ENCODE assay signal across 9 cellular contexts in genomic region chr7:150976529-150977381, GRCh38. TPM values are rescaled to one million over a fixed set of nuclear protein-coding genes. Genes with fewer than 3 reads are reported as not detected.
DNase-seq lines count a peak whose midpoint lies in the region; ATAC-seq and TF ChIP-seq lines count a peak whose summit lies in the region.
"Had no signal": no experiment of that assay in that cellular context is flagged by ENCODE, and none has a peak within 500 bp of the region (broad histone marks: within the 10 kb centered on the region; RNA-seq: fewer than 3 reads in every experiment).

No MANE protein-coding gene starts in this region.

- H3K4me3 Mint-ChIP-seq in Calu3 (ENCODE audit: low read depth, unreplicated experiment): peak overlapping the region; percentile 61
- peak overlapping the region; percentile 90 to 98 (median 94) for H3K4me3 Mint-ChIP-seq in brain
- peak overlapping the region; percentile 77 for H3K4me3 Mint-ChIP-seq in natural killer cell treated with Interleukin-12 subunit alpha and Interleukin-12 subunit beta and Interleukin-15 and Interleukin-18, amount 100 ng/mL, for 72 hours

- intact Hi-C loops in Calu3 (cut with micrococcal nuclease; ENCODE audit: unreplicated experiment): no loop called here

- no peaks in the 10 kb centered on the region for H4K20me1 ChIP-seq in KMS-11 (ENCODE audit: insufficient read depth)

- TF ChIP-seq CTCF in Calu3 (IDR thresholded peaks at IDR 0.05; ENCODE audit: unreplicated experiment): no peak
- TF ChIP-seq CTCF in KMS-11 (conservative IDR thresholded peaks at IDR 0.05; ENCODE audit: low read depth, low read length): no peak
- TF ChIP-seq CTCF in brain (conservative IDR thresholded peaks at IDR 0.05): no peak

- DNase-seq in Calu3 (no peak), LoVo (ENCODE audit: low spot score) (no peak)
- DNase-seq in natural killer cell treated with Interleukin-12 subunit alpha and Interleukin-12 subunit beta and Interleukin-15 and Interleukin-18, amount 100 ng/mL, for 72 hours (ENCODE audit: low spot score): no peak
- DNase-seq in stimulated activated CD4-positive, alpha-beta T cell treated with anti-CD3 and anti-CD28 coated beads, Interleukin-4, amount 100 ng/mL, for 4 hours: no peak
- DNase-seq in NK-92 treated with Interleukin-12 subunit alpha and Interleukin-12 subunit beta, amount 100 ng/mL, for 24 hours (lab: John Stamatoyannopoulos, UW): no peak

- H3K4me1 ChIP-seq in KMS-11 (ENCODE audit: low read depth, poor library complexity, severe bottlenecking): peaks cover 37% of the 10 kb centered on the region

- H3K9me3 Mint-ChIP-seq in Calu3 (ENCODE audit: low read depth, unreplicated experiment) (no peaks in the 10 kb centered on the region), brain (peaks cover 0 to 6% (median 0%) of the 10 kb centered on the region in 5 experiments)
- no peaks in the 10 kb centered on the region for H3K9me3 Mint-ChIP-seq in natural killer cell treated with Interleukin-12 subunit alpha and Interleukin-12 subunit beta and Interleukin-15 and Interleukin-18, amount 100 ng/mL, for 72 hours

- H3K27me3 ChIP-seq in KMS-11 (ENCODE audit: insufficient read depth, low read depth): peaks cover 25% of the 10 kb centered on the region

- no peak for ATAC-seq in natural killer cell treated with Interleukin-12 subunit alpha and Interleukin-12 subunit beta and Interleukin-15 and Interleukin-18, amount 100 ng/mL, for 72 hours
- no peak for ATAC-seq in GM19467 (IDR thresholded peaks at IDR 0.05; ENCODE audit: unreplicated experiment)

- no peak overlapping the region for H3K4me3 ChIP-seq in KMS-11 (IDR thresholded peaks at IDR 0.05; ENCODE audit: insufficient read depth, low read depth, low read length)

- H3K27ac Mint-ChIP-seq in Calu3 (ENCODE audit: unreplicated experiment) (no peak overlapping the region), brain (peak overlapping the region; percentile 81 to 99 (median 93))
- H3K27ac Mint-ChIP-seq in natural killer cell treated with Interleukin-12 subunit alpha and Interleukin-12 subunit beta and Interleukin-15 and Interleukin-18, amount 100 ng/mL, for 72 hours: peak overlapping the region in 1 of 2 donors; percentile 55

- H2AFZ ChIP-seq in KMS-11 (ENCODE audit: low read depth): no peak overlapping the region; the same call in 1 of the 2 replicates

- no peak overlapping the region for H3K27ac ChIP-seq in KMS-11

- no peaks in the 10 kb centered on the region for H3K79me2 ChIP-seq in KMS-11 (ENCODE audit: insufficient read depth, low read depth)

- no peak overlapping the region for H3K9ac ChIP-seq in KMS-11

- no peaks in the 10 kb centered on the region for H3K36me3 ChIP-seq in KMS-11 (ENCODE audit: insufficient read depth)

- H3K4me2 ChIP-seq in KMS-11: peak overlapping the region; percentile 95; the same call in 1 of the 2 replicates

- H3K27me3 Mint-ChIP-seq in Calu3 (ENCODE audit: unreplicated experiment): peaks cover 76% of the 10 kb centered on the region
- peaks cover 12% of the 10 kb centered on the region for H3K27me3 Mint-ChIP-seq in brain
- peaks cover 30 to 33% of the 10 kb centered on the region in 2 donors for H3K27me3 Mint-ChIP-seq in natural killer cell treated with Interleukin-12 subunit alpha and Interleukin-12 subunit beta and Interleukin-15 and Interleukin-18, amount 100 ng/mL, for 72 hours

- no TSS peak for BruUV-seq in Calu3 (replicated peaks; lab: Mats Ljungman, UMichigan)

- H3K36me3 Mint-ChIP-seq in Calu3 (ENCODE audit: insufficient read depth, unreplicated experiment) (peaks cover 10% of the 10 kb centered on the region), brain (no peaks in the 10 kb centered on the region)
- peaks cover 4% of the 10 kb centered on the region for H3K36me3 Mint-ChIP-seq in natural killer cell treated with Interleukin-12 subunit alpha and Interleukin-12 subunit beta and Interleukin-15 and Interleukin-18, amount 100 ng/mL, for 72 hours

- peaks cover 8% of the 10 kb centered on the region for H3K4me1 Mint-ChIP-seq in Calu3 (ENCODE audit: low read depth, unreplicated experiment)
- peaks cover 88% of the 10 kb centered on the region for H3K4me1 Mint-ChIP-seq in brain
- peaks cover 16 to 20% of the 10 kb centered on the region in 2 donors for H3K4me1 Mint-ChIP-seq in natural killer cell treated with Interleukin-12 subunit alpha and Interleukin-12 subunit beta and Interleukin-15 and Interleukin-18, amount 100 ng/mL, for 72 hours (ENCODE audit: low read depth in 2 of 2)

- CTCF ChIA-PET in Calu3 (lab: Charles Lee): interaction anchor here (0.6 kb wide), 1 partner anchor 10 kb away, joined by 4 read pairs; no protein-coding TSS in a partner anchor

RNA-seq across cellular contexts. Expression of gene KCNH2, which starts 1.4 kb away (rescaled TPM):
- 0.45 and 0.66 TPM in 2 replicates for total RNA-seq in Calu3 (2022)
- 49.2 TPM for polyA plus RNA-seq in brain (ENCODE audit: insufficient read depth, low read depth, low replicate concordance)
- total RNA-seq in natural killer cell treated with Interleukin-12 subunit alpha and Interleukin-12 subunit beta and Interleukin-15 and Interleukin-18, amount 100 ng/mL, for 72 hours: under 1 TPM in 1 of 2 donors, not detected in 1; 0.22 TPM
- total RNA-seq: dermis microvascular lymphatic vessel endothelial cell had no signal

RNA-seq across cellular contexts. Expression of gene NOS3, which starts 14.1 kb away (rescaled TPM):
- total RNA-seq in Calu3 (2022): 0.71 and 1.1 TPM in 2 replicates
- 4.2 TPM for polyA plus RNA-seq in brain (ENCODE audit: insufficient read depth, low read depth, low replicate concordance)
- total RNA-seq in natural killer cell treated with Interleukin-12 subunit alpha and Interleukin-12 subunit beta and Interleukin-15 and Interleukin-18, amount 100 ng/mL, for 72 hours: 1 to 10 TPM; 1.2 to 8.0 TPM

RNA-seq across cellular contexts. Expression of gene ATG9B, which starts 47.5 kb away (rescaled TPM):
- total RNA-seq in Calu3 (2022): 7.9 and 17.7 TPM in 2 replicates
- 0.24 TPM for polyA plus RNA-seq in brain (ENCODE audit: insufficient read depth, low read depth, low replicate concordance)
- 1 to 10 TPM; 2.5 to 2.7 TPM for total RNA-seq in natural killer cell treated with Interleukin-12 subunit alpha and Interleukin-12 subunit beta and Interleukin-15 and Interleukin-18, amount 100 ng/mL, for 72 hours

RNA-seq across cellular contexts. Expression of gene ABCB8, which starts 51.5 kb away (rescaled TPM):
- total RNA-seq in Calu3 (2022): 40.2 and 42.3 TPM in 2 replicates
- 29.9 TPM for polyA plus RNA-seq in brain (ENCODE audit: insufficient read depth, low read depth, low replicate concordance)
- total RNA-seq in natural killer cell treated with Interleukin-12 subunit alpha and Interleukin-12 subunit beta and Interleukin-15 and Interleukin-18, amount 100 ng/mL, for 72 hours: 10 to 100 TPM; 43.1 to 82.8 TPM
